In genomic region chr19:13035820-13036365, GRCh38 we compare ENCODE assay signal across 13 cellular contexts. TPM values are rescaled to one million over a fixed set of nuclear protein-coding genes. Genes with fewer than 3 reads are reported as not detected.
DNase-seq lines count a peak whose midpoint lies in the region; ATAC-seq and TF ChIP-seq lines count a peak whose summit lies in the region.
"Had no signal": no experiment of that assay in that cellular context is flagged by ENCODE, and none has a peak within 500 bp of the region (broad histone marks: within the 10 kb centered on the region; RNA-seq: fewer than 3 reads in every experiment).

No MANE protein-coding gene starts in this region.

- H3K27ac ChIP-seq in MM.1S (ENCODE audit: low read length) (no peak overlapping the region), mucosa of rectum (ENCODE audit: low read depth in 2 of 2, low read length in 2 of 2) (peak overlapping the region; percentile 43 to 64), tibial artery (peak overlapping the region; percentile 88 to 99), GM23338 (ENCODE audit: low read depth) (no peak overlapping the region)

- H3K9me2 ChIP-seq in MM.1S (replicated peaks; ENCODE audit: insufficient read depth, low read length) (no peaks in the 10 kb centered on the region), GM23338 (ENCODE audit: insufficient read depth) (no peaks in the 10 kb centered on the region)

- no peaks in the 10 kb centered on the region for H3K27me3 Mint-ChIP-seq in chondrocyte (ENCODE audit: low read depth)
- H3K27me3 Mint-ChIP-seq in activated T-cell treated with anti-CD3 and anti-CD28 coated beads, Interleukin-2, amount 50 U/mL, for 72 hours (ENCODE audit: low read depth) = no peaks in the 10 kb centered on the region
- H3K27me3 Mint-ChIP-seq in natural killer cell treated with Interleukin-12 subunit alpha and Interleukin-12 subunit beta and Interleukin-15 and Interleukin-18, amount 100 ng/mL, for 72 hours = peaks cover 0 to 10% of the 10 kb centered on the region in 2 donors
- peaks cover 48% of the 10 kb centered on the region for H3K27me3 Mint-ChIP-seq in GM23338 (ENCODE audit: insufficient read depth, low read depth, poor library complexity)
- H3K27me3 Mint-ChIP-seq: activated CD4-positive, alpha-beta memory T cell treated with anti-CD3 and anti-CD28 coated beads for 36 hours had no signal

- DNase-seq in MM.1S (no peak), chondrocyte (ENCODE audit: low spot score) (no peak), tibial artery (no peak), medulla oblongata (ENCODE audit: extremely low spot score) (no peak), GM23338 (ENCODE audit: low spot score) (no peak)
- no peak for DNase-seq in activated T-cell treated with anti-CD3 and anti-CD28 coated beads, Interleukin-2, amount 50 U/mL, for 72 hours
- no peak for DNase-seq in natural killer cell treated with Interleukin-12 subunit alpha and Interleukin-12 subunit beta and Interleukin-15 and Interleukin-18, amount 100 ng/mL, for 72 hours (ENCODE audit: low spot score)
- DNase-seq: activated CD4-positive, alpha-beta memory T cell treated with anti-CD3 and anti-CD28 coated beads for 36 hours; activated gamma-delta T cell; H9; stimulated activated CD4-positive, alpha-beta T cell treated with anti-CD3 and anti-CD28 coated beads, Interleukin-2, amount 100 ng/mL, for 24 hours had no signal

- intact Hi-C loops in tibial artery (cut with DNase I; ENCODE audit: low total_unique reads) = loop anchor here (5.0 kb wide), 1 partner anchor 39 kb away; the partner anchor contains the start of gene NFIX

- no peaks in the 10 kb centered on the region for H3K79me2 ChIP-seq in MM.1S (ENCODE audit: low read length)
- H3K79me2 ChIP-seq in GM23338 (replicated peaks; ENCODE audit: insufficient read depth) = no peaks in the 10 kb centered on the region

- no peaks in the 10 kb centered on the region for H3F3A ChIP-seq in MM.1S (ENCODE audit: insufficient read depth, low read length)
- 0 out of 2 replicates have a peak, but pooled peaks cover 4% of the 10 kb centered on the region for H3F3A ChIP-seq in GM23338 (replicated peaks; ENCODE audit: low read depth)

- no peak overlapping the region for H2AFZ ChIP-seq in MM.1S (ENCODE audit: low read length)
- H2AFZ ChIP-seq in GM23338 = no peak overlapping the region

- H3K9me3 Mint-ChIP-seq in chondrocyte (ENCODE audit: low read depth) = no peaks in the 10 kb centered on the region
- H3K9me3 Mint-ChIP-seq in activated T-cell treated with anti-CD3 and anti-CD28 coated beads, Interleukin-2, amount 50 U/mL, for 72 hours = no peaks in the 10 kb centered on the region
- no peaks in the 10 kb centered on the region for H3K9me3 Mint-ChIP-seq in natural killer cell treated with Interleukin-12 subunit alpha and Interleukin-12 subunit beta and Interleukin-15 and Interleukin-18, amount 100 ng/mL, for 72 hours
- H3K9me3 Mint-ChIP-seq in GM23338 = no peaks in the 10 kb centered on the region
- H3K9me3 Mint-ChIP-seq: activated CD4-positive, alpha-beta memory T cell treated with anti-CD3 and anti-CD28 coated beads for 36 hours; H9 had no signal

- peaks cover 8% of the 10 kb centered on the region for H3K36me3 Mint-ChIP-seq in chondrocyte (ENCODE audit: low read depth)
- H3K36me3 Mint-ChIP-seq in activated T-cell treated with anti-CD3 and anti-CD28 coated beads, Interleukin-2, amount 50 U/mL, for 72 hours (ENCODE audit: insufficient read depth in 2 of 2) = no peaks in the 10 kb centered on the region
- H3K36me3 Mint-ChIP-seq in natural killer cell treated with Interleukin-12 subunit alpha and Interleukin-12 subunit beta and Interleukin-15 and Interleukin-18, amount 100 ng/mL, for 72 hours = no peaks in the 10 kb centered on the region
- no peaks in the 10 kb centered on the region for H3K36me3 Mint-ChIP-seq in GM23338 (ENCODE audit: low read depth)
- H3K36me3 Mint-ChIP-seq: activated CD4-positive, alpha-beta memory T cell treated with anti-CD3 and anti-CD28 coated beads for 36 hours had no signal

- H3K27ac Mint-ChIP-seq in chondrocyte (ENCODE audit: unreplicated experiment) (peak overlapping the region; percentile 82), GM23338 (no peak overlapping the region)
- H3K27ac Mint-ChIP-seq in activated T-cell treated with anti-CD3 and anti-CD28 coated beads, Interleukin-2, amount 50 U/mL, for 72 hours = no peak overlapping the region
- H3K27ac Mint-ChIP-seq in natural killer cell treated with Interleukin-12 subunit alpha and Interleukin-12 subunit beta and Interleukin-15 and Interleukin-18, amount 100 ng/mL, for 72 hours = no peak overlapping the region
- H3K27ac Mint-ChIP-seq: activated CD4-positive, alpha-beta memory T cell treated with anti-CD3 and anti-CD28 coated beads for 36 hours had no signal

- no peak for TF ChIP-seq CTCF in MM.1S (IDR thresholded peaks at IDR 0.05; ENCODE audit: low read length)
- peak; percentile 17 for TF ChIP-seq CTCF in chondrocyte (IDR thresholded peaks at IDR 0.05)
- no peak for TF ChIP-seq CTCF in tibial artery (IDR thresholded peaks at IDR 0.05)
- TF ChIP-seq CTCF in GM23338 (conservative IDR thresholded peaks at IDR 0.05; ENCODE audit: low read depth in 2 of 2) = no peak

- H3K4me3 Mint-ChIP-seq in chondrocyte (ENCODE audit: unreplicated experiment) (no peak overlapping the region), GM23338 (no peak overlapping the region)
- no peak overlapping the region for H3K4me3 Mint-ChIP-seq in activated T-cell treated with anti-CD3 and anti-CD28 coated beads, Interleukin-2, amount 50 U/mL, for 72 hours
- H3K4me3 Mint-ChIP-seq in natural killer cell treated with Interleukin-12 subunit alpha and Interleukin-12 subunit beta and Interleukin-15 and Interleukin-18, amount 100 ng/mL, for 72 hours = no peak overlapping the region
- H3K4me3 Mint-ChIP-seq: activated CD4-positive, alpha-beta memory T cell treated with anti-CD3 and anti-CD28 coated beads for 36 hours; H9 had no signal

- no peaks in the 10 kb centered on the region for H3K9me3 ChIP-seq in MM.1S (replicated peaks; ENCODE audit: insufficient read depth, low read length)
- no peaks in the 10 kb centered on the region for H3K9me3 ChIP-seq in mucosa of rectum (ENCODE audit: control insufficient read depth in 2 of 2, low read length in 2 of 2)
- H3K9me3 ChIP-seq in tibial artery = no peaks in the 10 kb centered on the region
- H3K9me3 ChIP-seq: Peyer's patch had no signal

- H3K9ac ChIP-seq in MM.1S (ENCODE audit: low read length) = no peak overlapping the region
- H3K9ac ChIP-seq in mucosa of rectum (ENCODE audit: low read depth in 1 of 2, low read length in 2 of 2) = peak overlapping the region; percentile 28 to 44

- H3K4me2 ChIP-seq in MM.1S (ENCODE audit: low read depth, low read length) (0 out of 2 replicates have a peak overlapping the region, but pooled peaks have one; percentile 20), GM23338 (no peak overlapping the region)

- H3K4me1 ChIP-seq in MM.1S (ENCODE audit: low read length) (peaks cover 12% of the 10 kb centered on the region), mucosa of rectum (ENCODE audit: control insufficient read depth in 2 of 2, insufficient read depth in 2 of 2, low read length in 2 of 2) (peaks cover 48 to 67% of the 10 kb centered on the region in 2 donors), tibial artery (peaks cover 4 to 100% (median 99%) of the 10 kb centered on the region in 4 donors), GM23338 (ENCODE audit: insufficient read depth) (peaks cover 8% of the 10 kb centered on the region; the same call in 1 of the 2 replicates)

- H3K4me3 ChIP-seq in MM.1S (ENCODE audit: low read length) (no peak overlapping the region), mucosa of rectum (ENCODE audit: low read length in 2 of 2) (no peak overlapping the region), tibial artery (no peak overlapping the region), GM23338 (no peak overlapping the region)
- H3K4me3 ChIP-seq: Peyer's patch had no signal

- peaks cover 82% of the 10 kb centered on the region for H3K4me1 Mint-ChIP-seq in chondrocyte (ENCODE audit: low read depth)
- peaks cover 27% of the 10 kb centered on the region for H3K4me1 Mint-ChIP-seq in activated T-cell treated with anti-CD3 and anti-CD28 coated beads, Interleukin-2, amount 50 U/mL, for 72 hours (ENCODE audit: low read depth)
- H3K4me1 Mint-ChIP-seq in natural killer cell treated with Interleukin-12 subunit alpha and Interleukin-12 subunit beta and Interleukin-15 and Interleukin-18, amount 100 ng/mL, for 72 hours (ENCODE audit: low read depth in 2 of 2) = peaks cover 11 to 21% of the 10 kb centered on the region in 2 donors
- peaks cover 4% of the 10 kb centered on the region; the same call in 2 of the 3 replicates for H3K4me1 Mint-ChIP-seq in GM23338

- ATAC-seq in activated T-cell treated with anti-CD3 and anti-CD28 coated beads, Interleukin-2, amount 50 U/mL, for 72 hours (replicated peaks in 1 of 2) = no peak
- ATAC-seq in natural killer cell treated with Interleukin-12 subunit alpha and Interleukin-12 subunit beta and Interleukin-15 and Interleukin-18, amount 100 ng/mL, for 72 hours = no peak
- no peak for ATAC-seq in GM23338

- H3K27me3 ChIP-seq in MM.1S (replicated peaks; ENCODE audit: insufficient read depth, low read length) (no peaks in the 10 kb centered on the region), mucosa of rectum (ENCODE audit: control insufficient read depth in 2 of 2, insufficient read depth in 2 of 2, low read length in 2 of 2) (no peaks in the 10 kb centered on the region), tibial artery (no peaks in the 10 kb centered on the region), GM23338 (ENCODE audit: insufficient read depth) (peaks cover 46% of the 10 kb centered on the region; the same call in 1 of the 2 replicates)
- H3K27me3 ChIP-seq: Peyer's patch had no signal

- H3K36me3 ChIP-seq in MM.1S (replicated peaks; ENCODE audit: insufficient read depth, low read length) (no peaks in the 10 kb centered on the region), mucosa of rectum (ENCODE audit: control insufficient read depth in 2 of 2, insufficient read depth in 2 of 2, low read length in 2 of 2) (peaks cover 0 to 2% of the 10 kb centered on the region in 2 donors), tibial artery (no peaks in the 10 kb centered on the region), GM23338 (ENCODE audit: insufficient read depth) (no peaks in the 10 kb centered on the region)
- H3K36me3 ChIP-seq: Peyer's patch had no signal

- H4K20me1 ChIP-seq in MM.1S (ENCODE audit: insufficient read depth, low read length) (no peaks in the 10 kb centered on the region), GM23338 (replicated peaks; ENCODE audit: insufficient read depth) (no peaks in the 10 kb centered on the region)

RNA-seq across cellular contexts. Expression of gene NFIX, which starts 40.6 kb away (rescaled TPM):
- total RNA-seq in chondrocyte = 95.4 to 117 TPM (median 98.9 TPM) in 3 replicates
- 1 to 10 TPM; 2.2 to 2.8 TPM for total RNA-seq in activated T-cell treated with anti-CD3 and anti-CD28 coated beads, Interleukin-2, amount 50 U/mL, for 72 hours
- total RNA-seq in natural killer cell treated with Interleukin-12 subunit alpha and Interleukin-12 subunit beta and Interleukin-15 and Interleukin-18, amount 100 ng/mL, for 72 hours = under 1 TPM; 0.31 to 0.89 TPM
- total RNA-seq in GM23338 (2014; rRNA removed; shearing (Covaris generic)) = 0.14 and 1.2 TPM in 2 replicates
- 0.06 and 0.31 TPM in 2 replicates for polyA plus RNA-seq in GM23338 (2016; fragmentation: Nextera tagmentation; extraction: Ambion mirVana)

Comparison
In these comparisons a context has a peak if more than half of its experiments do, and no peak if none do; other contexts are left out.
1. H3K27ac ChIP-seq: peak in mucosa of rectum (2 of 2) and tibial artery (2 of 2); none in MM.1S (single experiment) and GM23338 (single experiment).
2. RNA of gene NFIX, which starts 40.6 kb away (total RNA-seq): 95.4 to 117 TPM in chondrocyte; 2.2 to 2.8 TPM in activated T-cell treated with anti-CD3 and anti-CD28 coated beads, Interleukin-2, amount 50 U/mL, for 72 hours, 0.31 to 0.89 TPM in natural killer cell treated with Interleukin-12 subunit alpha and Interleukin-12 subunit beta and Interleukin-15 and Interleukin-18, amount 100 ng/mL, for 72 hours and 0.14 to 1.2 TPM in GM23338; every median in the first group is over 10 times any median in the second.